Comparison of ENCODE assay signal across 10 cellular contexts in the genomic region with DNA sequence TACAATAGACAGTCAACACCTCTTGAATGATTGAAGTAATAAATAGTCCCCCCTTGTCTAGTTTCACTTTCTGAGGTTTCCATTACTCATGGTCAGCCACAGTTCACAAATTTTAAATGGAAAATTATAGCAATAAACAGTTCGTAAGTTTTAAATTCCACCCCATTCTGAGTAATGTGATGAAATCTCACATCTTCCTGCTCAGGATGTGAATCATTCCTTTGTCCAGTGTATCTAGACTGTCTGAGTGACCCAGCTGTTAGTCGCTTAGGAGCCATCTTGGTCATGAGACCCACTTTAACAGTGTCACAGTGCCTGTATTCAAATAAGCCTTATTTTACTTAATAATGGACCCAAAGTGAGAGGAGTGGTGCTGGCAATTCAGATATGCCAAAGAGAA.
DNase-seq lines count a peak whose midpoint lies in the region; ATAC-seq and TF ChIP-seq lines count a peak whose summit lies in the region.
"Had no signal": no experiment of that assay in that cellular context is flagged by ENCODE, and none has a peak within 500 bp of the region (broad histone marks: within the 10 kb centered on the region; RNA-seq: fewer than 3 reads in every experiment).

No MANE protein-coding gene starts in this region.

- TF ChIP-seq EP300 in SK-N-SH (IDR thresholded peaks at IDR 0.05; ENCODE audit: borderline replicate concordance in 1 of 2, low read depth in 1 of 2, low read length in 1 of 2): peak in 1 of 2 experiments; percentile 48; a peak in 1 of 4 replicates

- intact Hi-C loops in HCT116 (cut with micrococcal nuclease): no loop called here

- BruUV-seq in HCT116 (replicated peaks; lab: Mats Ljungman, UMichigan): no TSS peak

- RAD21 ChIA-PET in HCT116 (lab: Charles Lee; ENCODE audit: low non-redundant PET in 1 of 2, low total read pairs in 2 of 2, uncharacterized antibody in 2 of 2, unreplicated experiment in 2 of 2): no interaction called here

- POLR2A ChIA-PET in HCT116 (lab: Charles Lee) (no interaction called here), SK-N-SH (lab: Yijun Ruan, JAX) (no interaction called here)

- H4K20me1 ChIP-seq in HCT116 (ENCODE audit: insufficient read depth) (no peaks in the 10 kb centered on the region), SK-N-SH (ENCODE audit: insufficient read depth) (no peaks in the 10 kb centered on the region)

- CTCF ChIA-PET in HCT116 (lab: Charles Lee): no interaction called here
- CTCF ChIA-PET in SK-N-SH (lab: Yijun Ruan, JAX): no interaction called here

- H3K36me3 ChIP-seq in HCT116 (ENCODE audit: control insufficient read depth in 1 of 2, insufficient read depth in 2 of 2, low read length in 2 of 2): no peaks in the 10 kb centered on the region
- H3K36me3 ChIP-seq in SK-N-SH (replicated peaks in 1 of 2; ENCODE audit: control insufficient read depth in 1 of 2, insufficient read depth in 2 of 2, low read length in 1 of 2): no peaks in the 10 kb centered on the region
- H3K36me3 ChIP-seq: sigmoid colon had no signal

- H3K79me2 ChIP-seq in HCT116 (ENCODE audit: insufficient read depth, low read length) (no peaks in the 10 kb centered on the region), SK-N-SH (ENCODE audit: insufficient read depth) (no peaks in the 10 kb centered on the region)

- H2AFZ ChIP-seq in HCT116 (ENCODE audit: low read depth, low read length, poor library complexity, severe bottlenecking) (peak overlapping the region; percentile 91), SK-N-SH (ENCODE audit: low read depth) (peak overlapping the region; percentile 76)

- WGBS in SK-N-SH (ENCODE audit: low lambda C conversion rate): 27% methylated on average over 2 of the region's 2 CpGs

- H3K27ac ChIP-seq in HCT116 (ENCODE audit: low read depth, low read length) (no peak overlapping the region), SK-N-SH (ENCODE audit: low read depth in 2 of 2, low read length in 1 of 2) (peak overlapping the region; percentile 85 to 93; a peak in 3 of 4 replicates)
- H3K27ac ChIP-seq: sigmoid colon had no signal

- no peak for ATAC-seq in HCT116
- no peak for ATAC-seq in GM18867 (IDR thresholded peaks at IDR 0.05; ENCODE audit: unreplicated experiment)
- no peak for ATAC-seq in HG03139 (IDR thresholded peaks at IDR 0.05; ENCODE audit: unreplicated experiment)

- H3K4me1 ChIP-seq in HCT116 (ENCODE audit: control insufficient read depth in 1 of 2, insufficient read depth in 2 of 2, low read length in 2 of 2) (0 out of 4 replicates have a peak, but pooled peaks cover 0 to 3% of the 10 kb centered on the region in 2 experiments), SK-N-SH (ENCODE audit: control insufficient read depth in 1 of 2, insufficient read depth in 2 of 2, low read depth in 1 of 2, low read length in 1 of 2) (peaks cover 3 to 5% of the 10 kb centered on the region in 2 experiments; a peak in 3 of 4 replicates)
- H3K4me1 ChIP-seq: sigmoid colon had no signal

- no peak for TF ChIP-seq RAD21 in HCT116 (IDR thresholded peaks at IDR 0.05; ENCODE audit: low read depth)
- no peak for TF ChIP-seq RAD21 in SK-N-SH (IDR thresholded peaks at IDR 0.05; ENCODE audit: low read length)

- DNase-seq in HCT116 (ENCODE audit: low read depth, low spot score) (no peak), SK-N-SH (no peak), fibroblast of the aortic adventitia (ENCODE audit: low read depth) (peak; percentile 85), stromal cell of bone marrow (ENCODE audit: low read depth) (peak; percentile 90), DMS79 (lab: John Stamatoyannopoulos, UW) (no peak)
- DNase-seq: activated CD4-positive, alpha-beta memory T cell treated with anti-CD3 and anti-CD28 coated beads for 36 hours; NCI-H2227 treated with DMSO at 0.1 percent for 48 hours; sigmoid colon had no signal

- TF ChIP-seq POLR2A in HCT116 (IDR thresholded peaks at IDR 0.05; ENCODE audit: borderline replicate concordance, extremely low read depth, insufficient read depth, insufficient read length): no peak

- H3K9me2 ChIP-seq in HCT116 (ENCODE audit: insufficient read depth) (no peaks in the 10 kb centered on the region), SK-N-SH (no peaks in the 10 kb centered on the region)

- H3K9ac ChIP-seq in HCT116 (ENCODE audit: low read length): no peak overlapping the region
- peak overlapping the region; percentile 44; the same call in 1 of the 2 replicates for H3K9ac ChIP-seq in SK-N-SH

- peaks cover 8% of the 10 kb centered on the region for H3F3A ChIP-seq in SK-N-SH (replicated peaks; ENCODE audit: insufficient read depth)

- H3K4me2 ChIP-seq in HCT116 (ENCODE audit: low read length): no peak overlapping the region
- H3K4me2 ChIP-seq in SK-N-SH: peak overlapping the region; percentile 46

- H3K9me3 ChIP-seq in HCT116 (ENCODE audit: control insufficient read depth in 1 of 2, insufficient read depth in 1 of 2, low read depth in 1 of 2, low read length in 2 of 2): no peaks in the 10 kb centered on the region
- no peaks in the 10 kb centered on the region for H3K9me3 ChIP-seq in SK-N-SH
- H3K9me3 ChIP-seq: sigmoid colon had no signal

- H3K4me3 ChIP-seq in HCT116 (replicated peaks in 1 of 2; ENCODE audit: low read depth in 1 of 2, low read length in 2 of 2) (no peak overlapping the region), SK-N-SH (ENCODE audit: low read depth in 2 of 2, low read length in 1 of 2) (0 out of 4 replicates have a peak overlapping the region, but pooled peaks of 1 of the 2 experiments have one; percentile 12), fibroblast of the aortic adventitia (ENCODE audit: low read depth, low read length) (no peak overlapping the region)
- H3K4me3 ChIP-seq: sigmoid colon had no signal

- TF ChIP-seq CTCF in HCT116 (IDR thresholded peaks at IDR 0.05 in 2 of 3, conservative IDR thresholded peaks at IDR 0.05 in 1 of 3; ENCODE audit: borderline replicate concordance in 1 of 3, insufficient read depth in 1 of 3, low read depth in 2 of 3, low read length in 2 of 3) (no peak), SK-N-SH (IDR thresholded peaks at IDR 0.05) (no peak), fibroblast of the aortic adventitia (IDR thresholded peaks at IDR 0.05; ENCODE audit: insufficient read depth, low read length) (no peak)

- H3K27me3 ChIP-seq in HCT116 (ENCODE audit: insufficient read depth, low read length) (no peaks in the 10 kb centered on the region), SK-N-SH (ENCODE audit: insufficient read depth) (no peaks in the 10 kb centered on the region)
- H3K27me3 ChIP-seq: sigmoid colon had no signal

TF ChIP-seq in HCT116, 20 proteins besides CTCF, POLR2A, EP300 and RAD21:
- TF ChIP-seq ELF1 (IDR thresholded peaks at IDR 0.05; ENCODE audit: borderline replicate concordance, low read depth) (no peak), SP1 (IDR thresholded peaks at IDR 0.05; ENCODE audit: low read depth) (0 out of 2 replicates have a peak, but pooled peaks have one; percentile 6)

TF ChIP-seq in SK-N-SH, 30 proteins besides CTCF, POLR2A, EP300 and RAD21:
- TF ChIP-seq REST (IDR thresholded peaks at IDR 0.05; ENCODE audit: low read depth, low read length): no peak
- TF ChIP-seq YY1 (IDR thresholded peaks at IDR 0.05; ENCODE audit: low read depth): peak; percentile 77; the same call in 1 of the 2 replicates
- TF ChIP-seq JUND (IDR thresholded peaks at IDR 0.05): peak; percentile 27; the same call in 1 of the 2 replicates
- TF ChIP-seq GATA2 (CRISPR knock-in tag; IDR thresholded peaks at IDR 0.05): no peak
- TF ChIP-seq NRF1 (IDR thresholded peaks at IDR 0.05; ENCODE audit: low read depth, low read length): no peak
- TF ChIP-seq TCF12 (IDR thresholded peaks at IDR 0.05): peak; percentile 56
- no peak for TF ChIP-seq GABPA (IDR thresholded peaks at IDR 0.05; ENCODE audit: low read depth)
- peak; percentile 60; the same call in 1 of the 2 replicates for TF ChIP-seq FOSL2 (IDR thresholded peaks at IDR 0.05; ENCODE audit: borderline replicate concordance, low read depth)
- TF ChIP-seq TEAD4 (IDR thresholded peaks at IDR 0.05; ENCODE audit: borderline replicate concordance, insufficient read depth): no peak
- no peak for TF ChIP-seq RCOR1 (IDR thresholded peaks at IDR 0.05; ENCODE audit: low read length)
- TF ChIP-seq, protein P1, sequence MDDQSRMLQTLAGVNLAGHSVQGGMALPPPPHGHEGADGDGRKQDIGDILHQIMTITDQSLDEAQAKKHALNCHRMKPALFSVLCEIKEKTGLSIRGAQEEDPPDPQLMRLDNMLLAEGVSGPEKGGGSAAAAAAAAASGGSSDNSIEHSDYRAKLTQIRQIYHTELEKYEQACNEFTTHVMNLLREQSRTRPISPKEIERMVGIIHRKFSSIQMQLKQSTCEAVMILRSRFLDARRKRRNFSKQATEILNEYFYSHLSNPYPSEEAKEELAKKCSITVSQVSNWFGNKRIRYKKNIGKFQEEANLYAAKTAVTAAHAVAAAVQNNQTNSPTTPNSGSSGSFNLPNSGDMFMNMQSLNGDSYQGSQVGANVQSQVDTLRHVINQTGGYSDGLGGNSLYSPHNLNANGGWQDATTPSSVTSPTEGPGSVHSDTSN (IDR thresholded peaks at IDR 0.05): peak; percentile 53
- TF ChIP-seq RFX5 (IDR thresholded peaks at IDR 0.05; ENCODE audit: low read length): no peak

Comparison
In these comparisons a context has a peak if more than half of its experiments do, and no peak if none do; other contexts are left out.
1. DNase-seq: peak in fibroblast of the aortic adventitia (single experiment) and stromal cell of bone marrow (single experiment); none in HCT116 (single experiment), SK-N-SH (single experiment) and DMS79 (single experiment).
2. Of the 11 proteins assayed by ChIP-seq in both SK-N-SH and HCT116: peak only in SK-N-SH: JUND and YY1; only in HCT116: none; in both: none; in neither: 9.